16 cellular contexts compared by ENCODE assay signal in the genomic region with DNA sequence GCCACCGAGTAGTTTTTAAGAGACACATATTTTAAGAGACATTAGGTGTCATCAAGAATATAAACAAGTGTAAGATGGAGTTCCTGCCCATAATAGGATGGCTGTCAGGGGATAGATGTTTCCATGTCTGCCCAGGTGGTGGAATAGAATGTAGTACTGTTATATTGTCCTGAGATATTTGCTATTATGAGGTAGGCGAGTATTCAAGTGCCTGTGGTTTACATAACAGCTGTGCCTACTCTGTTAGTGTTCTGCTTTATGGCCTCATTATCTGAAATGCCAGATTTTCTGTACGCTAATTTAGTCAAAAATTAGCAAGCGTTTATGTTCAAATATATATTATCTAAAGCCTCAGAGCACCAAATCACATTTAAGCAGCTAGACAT.
A peak's percentile ranks its signal among the peaks of the same experiment; 100 is the strongest.
DNase-seq lines count a peak whose midpoint lies in the region; TF ChIP-seq lines count a peak whose summit lies in the region.
"Had no signal": no experiment of that assay in that cellular context is flagged by ENCODE, and none has a peak within 500 bp of the region (broad histone marks: within the 10 kb centered on the region; RNA-seq: fewer than 3 reads in every experiment).

No MANE protein-coding gene starts in this region.

- no peaks in the 10 kb centered on the region for H3K9me3 ChIP-seq in SK-N-MC (ENCODE audit: low read depth, low read length)
- H3K9me3 ChIP-seq: psoas muscle had no signal

- peak overlapping the region; percentile 75 for H3K27ac Mint-ChIP-seq in mesothelial cell of epicardium
- H3K27ac Mint-ChIP-seq: activated CD4-positive, alpha-beta T cell treated with anti-CD3 and anti-CD28 coated beads for 36 hours; activated naive CD8-positive, alpha-beta T cell treated with anti-CD3 and anti-CD28 coated beads, Interleukin-2, amount 10 ng/mL, durations not matched to agents 7 days and 5 days; activated T-helper 17 cell treated with anti-CD3 and anti-CD28 coated beads, Interleukin-2, amount 50 U/mL, for 72 hours; memory B cell had no signal

- no peaks in the 10 kb centered on the region for H3K36me3 ChIP-seq in SK-N-MC (ENCODE audit: insufficient read depth, low read length)

- H3K9ac ChIP-seq in SK-N-MC (ENCODE audit: insufficient read length) = peak overlapping the region; percentile 4

- H3K4me3 Mint-ChIP-seq in mesothelial cell of epicardium = no peak overlapping the region
- H3K4me3 Mint-ChIP-seq: activated CD4-positive, alpha-beta T cell treated with anti-CD3 and anti-CD28 coated beads for 36 hours; activated naive CD8-positive, alpha-beta T cell treated with anti-CD3 and anti-CD28 coated beads, Interleukin-2, amount 10 ng/mL, durations not matched to agents 7 days and 5 days; activated T-helper 17 cell treated with anti-CD3 and anti-CD28 coated beads, Interleukin-2, amount 50 U/mL, for 72 hours; memory B cell; neural crest cell had no signal

- peaks cover 8% of the 10 kb centered on the region for H3K36me3 Mint-ChIP-seq in mesothelial cell of epicardium
- H3K36me3 Mint-ChIP-seq: activated naive CD8-positive, alpha-beta T cell treated with anti-CD3 and anti-CD28 coated beads, Interleukin-2, amount 10 ng/mL, durations not matched to agents 7 days and 5 days; memory B cell had no signal

- peaks cover 10% of the 10 kb centered on the region for H3K27me3 Mint-ChIP-seq in mesothelial cell of epicardium (ENCODE audit: low read depth)

- TF ChIP-seq CTCF in mesothelial cell of epicardium (IDR thresholded peaks at IDR 0.05; ENCODE audit: unreplicated experiment) (no peak), GM20000 (IDR thresholded peaks at IDR 0.05; ENCODE audit: extremely low read depth, missing control alignments) (no peak)

- in situ Hi-C loops in KBM-7 (cut with MboI; ENCODE audit: low pct_unique_long_range_greater_than_20kb, low sequenced_read_pairs) = no loop called here

- no peak overlapping the region for H3K4me3 ChIP-seq in SK-N-MC
- H3K4me3 ChIP-seq: psoas muscle, skin epidermis had no signal

- no peak overlapping the region for H3K27ac ChIP-seq in SK-N-MC
- H3K27ac ChIP-seq: psoas muscle, skin epidermis had no signal

- DNase-seq in NCI-H1092 (lab: John Stamatoyannopoulos, UW) (peak; percentile 26), NCI-H2081 treated with DMSO at 0.1 percent for 48 hours (lab: John Stamatoyannopoulos, UW) (peak; percentile 64), SK-N-MC (ENCODE audit: low read depth, low spot score) (no peak), mesothelial cell of epicardium (ENCODE audit: low spot score in 2 of 2, unreplicated experiment in 2 of 2) (no peak), GM20000 (ENCODE audit: low spot score) (no peak), KBM-7 (no peak), nucleus accumbens (lab: John Stamatoyannopoulos, UW) (no peak)
- DNase-seq in stimulated activated CD8-positive, alpha-beta memory T cell treated with anti-CD3 and anti-CD28 coated beads, Interleukin-4, amount 100 ng/mL, for 48 hours = no peak
- DNase-seq: activated CD4-positive, alpha-beta T cell treated with anti-CD3 and anti-CD28 coated beads for 36 hours; activated naive CD8-positive, alpha-beta T cell treated with anti-CD3 and anti-CD28 coated beads, Interleukin-2, amount 10 ng/mL, durations not matched to agents 7 days and 5 days; psoas muscle; stimulated activated CD4-positive, alpha-beta T cell treated with anti-CD3 and anti-CD28 coated beads, Interleukin-2, amount 100 ng/mL, for 48 hours had no signal

- peaks cover 4% of the 10 kb centered on the region for H3K9me3 Mint-ChIP-seq in mesothelial cell of epicardium
- H3K9me3 Mint-ChIP-seq: activated naive CD8-positive, alpha-beta T cell treated with anti-CD3 and anti-CD28 coated beads, Interleukin-2, amount 10 ng/mL, durations not matched to agents 7 days and 5 days had no signal

- H3K4me1 Mint-ChIP-seq in mesothelial cell of epicardium = peaks cover 16% of the 10 kb centered on the region
- H3K4me1 Mint-ChIP-seq: activated CD4-positive, alpha-beta T cell treated with anti-CD3 and anti-CD28 coated beads for 36 hours; activated naive CD8-positive, alpha-beta T cell treated with anti-CD3 and anti-CD28 coated beads, Interleukin-2, amount 10 ng/mL, durations not matched to agents 7 days and 5 days; activated T-helper 17 cell treated with anti-CD3 and anti-CD28 coated beads, Interleukin-2, amount 50 U/mL, for 72 hours; memory B cell; neural crest cell had no signal

Comparison
In these comparisons a context has a peak if more than half of its experiments do, and no peak if none do; other contexts are left out.
1. DNase-seq: peak in NCI-H1092 (single experiment) and NCI-H2081 treated with DMSO at 0.1 percent for 48 hours (single experiment); none in SK-N-MC (single experiment), mesothelial cell of epicardium (0 of 2), GM20000 (single experiment), KBM-7 (single experiment), nucleus accumbens (0 of 56) and stimulated activated CD8-positive, alpha-beta memory T cell treated with anti-CD3 and anti-CD28 coated beads, Interleukin-4, amount 100 ng/mL, for 48 hours (single experiment).